In genomic region chr1:8765253-8765652, GRCh38 we compare ENCODE assay signal across 21 cellular contexts.
"Had no signal": no experiment of that assay in that cellular context is flagged by ENCODE, and none has a peak within 500 bp of the region (broad histone marks: within the 10 kb centered on the region; RNA-seq: fewer than 3 reads in every experiment).

No MANE protein-coding gene starts in this region.

- H3K36me3 ChIP-seq: adrenal gland, colonic mucosa, tibial nerve had no signal

- ATAC-seq: activated CD8-positive, alpha-beta memory T cell treated with anti-CD3 and anti-CD28 coated beads, Interleukin-2, amount 10 ng/mL, durations not matched to agents 7 days and 5 days had no signal

- H3K9me3 Mint-ChIP-seq: activated CD4-positive, alpha-beta memory T cell treated with anti-CD3 and anti-CD28 coated beads for 36 hours; activated T-cell treated with anti-CD3 and anti-CD28 coated beads, Interleukin-2, amount 50 U/mL, for 24 hours; nephron had no signal

- H3K4me3 ChIP-seq: adrenal gland, colonic mucosa, tibial nerve had no signal

- H3K27ac ChIP-seq: colonic mucosa, tibial nerve had no signal

- H3K27me3 ChIP-seq: adrenal gland, colonic mucosa, tibial nerve had no signal

- H3K9me3 ChIP-seq: adrenal gland, colonic mucosa, tibial nerve had no signal

- H3K27me3 Mint-ChIP-seq: activated CD4-positive, alpha-beta memory T cell treated with anti-CD3 and anti-CD28 coated beads for 36 hours; activated CD8-positive, alpha-beta memory T cell treated with anti-CD3 and anti-CD28 coated beads, Interleukin-2, amount 10 ng/mL, durations not matched to agents 7 days and 5 days; activated T-cell treated with anti-CD3 and anti-CD28 coated beads, Interleukin-2, amount 50 U/mL, for 24 hours; progenitor cell of endocrine pancreas had no signal

- H3K27ac Mint-ChIP-seq: activated CD4-positive, alpha-beta memory T cell treated with anti-CD3 and anti-CD28 coated beads for 36 hours; activated CD8-positive, alpha-beta memory T cell treated with anti-CD3 and anti-CD28 coated beads, Interleukin-2, amount 10 ng/mL, durations not matched to agents 7 days and 5 days; activated T-cell treated with anti-CD3 and anti-CD28 coated beads, Interleukin-2, amount 50 U/mL, for 24 hours had no signal

- H3K4me3 Mint-ChIP-seq: activated CD4-positive, alpha-beta memory T cell treated with anti-CD3 and anti-CD28 coated beads for 36 hours; activated CD8-positive, alpha-beta memory T cell treated with anti-CD3 and anti-CD28 coated beads, Interleukin-2, amount 10 ng/mL, durations not matched to agents 7 days and 5 days; activated T-cell treated with anti-CD3 and anti-CD28 coated beads, Interleukin-2, amount 50 U/mL, for 24 hours; nephron had no signal

- H3K4me1 ChIP-seq: colonic mucosa had no signal

- DNase-seq: activated CD4-positive, alpha-beta memory T cell treated with anti-CD3 and anti-CD28 coated beads for 36 hours; activated CD8-positive, alpha-beta memory T cell treated with anti-CD3 and anti-CD28 coated beads, Interleukin-2, amount 10 ng/mL, durations not matched to agents 7 days and 5 days; activated effector memory CD4-positive, alpha-beta T cell treated with Interleukin-2 at 50 U/mL for 16 hours; activated naive CD4-positive, alpha-beta T cell treated with anti-CD3 and anti-CD28 coated beads, Interleukin-2, amount 50 U/mL, for 16 hours; activated T-cell treated with anti-CD3 and anti-CD28 coated beads, Interleukin-2, amount 50 U/mL, for 24 hours; adrenal gland; central memory CD4-positive, alpha-beta T cell; colonic mucosa; foreskin melanocyte; mesenchymal stem cell; occipital lobe; right cardiac atrium; small intestine; stimulated activated CD4-positive, alpha-beta T cell treated with anti-CD3 and anti-CD28 coated beads, Interleukin-4, amount 100 ng/mL, for 4 hours; stimulated activated CD8-positive, alpha-beta memory T cell treated with anti-CD3 and anti-CD28 coated beads, Interleukin-4, amount 100 ng/mL, for 48 hours; stimulated activated naive CD4-positive, alpha-beta T cell treated with Interleukin-2 at 50 U/mL for 16 hours; substantia nigra; T-helper 1 cell had no signal
